9 cellular contexts compared by ENCODE assay signal in genomic region chr19:5624741-5625140, GRCh38. TPM values are rescaled to one million over a fixed set of nuclear protein-coding genes. Genes with fewer than 3 reads are reported as not detected.
DNase-seq lines count a peak whose midpoint lies in the region; ATAC-seq, FAIRE-seq and TF ChIP-seq lines count a peak whose summit lies in the region.
"Had no signal": no experiment of that assay in that cellular context is flagged by ENCODE, and none has a peak within 500 bp of the region (broad histone marks: within the 10 kb centered on the region; RNA-seq: fewer than 3 reads in every experiment).

No MANE protein-coding gene starts in this region.

- FAIRE-seq in GM12878 (lab: Jason Lieb, UNC): no peak

- TF ChIP-seq RAD21 in GM12878 (IDR thresholded peaks at IDR 0.05; ENCODE audit: insufficient read depth, low read depth, low read length): no peak

- no peak overlapping the region for H2AFZ ChIP-seq in GM12878 (ENCODE audit: control insufficient read depth, low read depth, low read length)

- no peaks in the 10 kb centered on the region for H3K9me3 Mint-ChIP-seq in stimulated activated naive CD8-positive, alpha-beta T cell treated with anti-CD3 and anti-CD28 coated beads, Interleukin-15, Interleukin-2, amounts not matched to agents 100 ng/mL and 50 ng/mL, for 24 hours

- H3K27ac ChIP-seq in GM12878 (ENCODE audit: control insufficient read depth, insufficient read depth) (peak overlapping the region; percentile 89), mucosa of rectum (ENCODE audit: low read depth in 2 of 2, low read length in 2 of 2) (no peak overlapping the region)

- no peak for TF ChIP-seq EP300 in GM12878 (IDR thresholded peaks at IDR 0.05; ENCODE audit: borderline replicate concordance in 1 of 2, control insufficient read depth in 1 of 2, low read depth in 2 of 2, low read length in 2 of 2)

- H3K4me1 Mint-ChIP-seq in stimulated activated naive CD8-positive, alpha-beta T cell treated with anti-CD3 and anti-CD28 coated beads, Interleukin-15, Interleukin-2, amounts not matched to agents 100 ng/mL and 50 ng/mL, for 24 hours (ENCODE audit: low read depth): peaks cover 79% of the 10 kb centered on the region

- POLR2A ChIA-PET in GM12878 (lab: Charles Lee): interaction anchor here (0.6 to 3.5 kb wide), 6 partner anchors 17 to 412 kb away, joined by 3 to 11 read pairs (median 4); no protein-coding TSS in a partner anchor

- CTCF ChIA-PET in GM12878 (lab: Yijun Ruan, JAX): interaction anchor here (1.2 kb wide), 1 partner anchor 62 kb away, joined by 3 read pairs; no protein-coding TSS in a partner anchor

- H3K36me3 Mint-ChIP-seq in stimulated activated naive CD8-positive, alpha-beta T cell treated with anti-CD3 and anti-CD28 coated beads, Interleukin-15, Interleukin-2, amounts not matched to agents 100 ng/mL and 50 ng/mL, for 24 hours (ENCODE audit: low read depth): peaks cover 83% of the 10 kb centered on the region

- in situ Hi-C loops in GM12878 (cut with MboI): no loop called here

- BruUV-seq in GM12878 (replicated peaks; lab: Mats Ljungman, UMichigan): TSS peak; percentile 48

- no peaks in the 10 kb centered on the region for H3K27me3 Mint-ChIP-seq in stimulated activated naive CD8-positive, alpha-beta T cell treated with anti-CD3 and anti-CD28 coated beads, Interleukin-15, Interleukin-2, amounts not matched to agents 100 ng/mL and 50 ng/mL, for 24 hours

- H3K4me1 ChIP-seq in GM12878 (ENCODE audit: control insufficient read depth, insufficient read depth, low read length): peaks cover 31% of the 10 kb centered on the region
- peaks cover 35% of the 10 kb centered on the region in 2 donors for H3K4me1 ChIP-seq in mucosa of rectum (ENCODE audit: control insufficient read depth in 2 of 2, insufficient read depth in 2 of 2, low read length in 2 of 2)

- peak overlapping the region; percentile 100 for H3K4me3 Mint-ChIP-seq in stimulated activated naive CD8-positive, alpha-beta T cell treated with anti-CD3 and anti-CD28 coated beads, Interleukin-15, Interleukin-2, amounts not matched to agents 100 ng/mL and 50 ng/mL, for 24 hours

- WGBS in GM12878 (ENCODE audit: insufficient coverage, insufficient replicate concordance, low lambda C conversion rate, missing lambda C conversion rate): 20% methylated on average over 7 of the region's 7 CpGs

- peak overlapping the region; percentile 99 for H3K4me3 ChIP-seq in GM12878
- peak overlapping the region; percentile 80 to 98 for H3K4me3 ChIP-seq in mucosa of rectum (ENCODE audit: low read length in 2 of 2)

- intact Hi-C loops in GM12878 (cut with micrococcal nuclease; ENCODE audit: unreplicated experiment): loop anchor here (5.0 kb wide), 1 partner anchor 63 kb away; no protein-coding TSS in a partner anchor

- DNase-seq in stimulated activated naive CD8-positive, alpha-beta T cell treated with anti-CD3 and anti-CD28 coated beads, Interleukin-15, Interleukin-2, amounts not matched to agents 100 U/mL and 50 U/mL, for 24 hours: no peak
- no peak for DNase-seq in GM12878 (ENCODE audit: low read depth, low spot score)
- DNase-seq in central memory CD4-positive, alpha-beta T cell: no peak
- DNase-seq in activated effector memory CD4-positive, alpha-beta T cell treated with Interleukin-2 at 50 U/mL for 16 hours: no peak

- no peak for ATAC-seq in stimulated activated naive CD8-positive, alpha-beta T cell treated with anti-CD3 and anti-CD28 coated beads, Interleukin-15, Interleukin-2, amounts not matched to agents 100 U/mL and 50 U/mL, for 24 hours
- ATAC-seq in GM12878 (no peak), HG02610 (IDR thresholded peaks at IDR 0.05; ENCODE audit: unreplicated experiment) (no peak), GM21717 (IDR thresholded peaks at IDR 0.05; ENCODE audit: unreplicated experiment) (no peak)

- peak overlapping the region; percentile 92 for H3K27ac Mint-ChIP-seq in stimulated activated naive CD8-positive, alpha-beta T cell treated with anti-CD3 and anti-CD28 coated beads, Interleukin-15, Interleukin-2, amounts not matched to agents 100 ng/mL and 50 ng/mL, for 24 hours

- SMC1A ChIA-PET in GM12878 (lab: Charles Lee; ENCODE audit: uncharacterized antibody, unreplicated experiment): interaction anchor here (0.7 to 2.0 kb wide), 3 partner anchors 9 to 64 kb away, joined by 3 to 4 read pairs (median 3); no protein-coding TSS in a partner anchor

- no peak for TF ChIP-seq CTCF in GM12878 (IDR thresholded peaks at IDR 0.05 in 2 of 3, conservative IDR thresholded peaks at IDR 0.05 in 1 of 3; ENCODE audit: control insufficient read depth in 2 of 3, extremely low read depth in 1 of 3, insufficient read depth in 1 of 3, low read depth in 3 of 3, low read length in 3 of 3)

- peak overlapping the region; percentile 97 for H3K9ac ChIP-seq in GM12878 (ENCODE audit: control insufficient read depth, insufficient read depth, low read length)
- peak overlapping the region in 1 of 2 donors; percentile 84 for H3K9ac ChIP-seq in mucosa of rectum (ENCODE audit: low read depth in 1 of 2, low read length in 2 of 2)

- TF ChIP-seq POLR2A in GM12878 (IDR thresholded peaks at IDR 0.05; ENCODE audit: low read depth, low read length): no peak

- RAD21 ChIA-PET in GM12878 (lab: Charles Lee; ENCODE audit: unreplicated experiment): no interaction called here

- H3K9me3 ChIP-seq in GM12878 (replicated peaks; ENCODE audit: control insufficient read depth, insufficient read depth, low read length): no peaks in the 10 kb centered on the region
- no peaks in the 10 kb centered on the region for H3K9me3 ChIP-seq in mucosa of rectum (ENCODE audit: control insufficient read depth in 2 of 2, low read length in 2 of 2)

- H3K36me3 ChIP-seq in GM12878 (ENCODE audit: control insufficient read depth in 2 of 2, insufficient read depth in 2 of 2, low read length in 1 of 2): peaks cover 3 to 28% of the 10 kb centered on the region in 2 experiments
- peaks cover 33 to 55% of the 10 kb centered on the region in 2 donors for H3K36me3 ChIP-seq in mucosa of rectum (ENCODE audit: control insufficient read depth in 2 of 2, insufficient read depth in 2 of 2, low read length in 2 of 2)

- peaks cover 99% of the 10 kb centered on the region for H3K79me2 ChIP-seq in GM12878 (ENCODE audit: control insufficient read depth, insufficient read depth, low read length)

- H3K4me2 ChIP-seq in GM12878 (ENCODE audit: control insufficient read depth, insufficient read depth): peak overlapping the region; percentile 76

- H4K20me1 ChIP-seq in GM12878 (ENCODE audit: control insufficient read depth, insufficient read depth): peaks cover 11% of the 10 kb centered on the region

- H3K27me3 ChIP-seq in GM12878 (replicated peaks in 1 of 2; ENCODE audit: control insufficient read depth in 2 of 2, insufficient read depth in 2 of 2, low read length in 1 of 2) (no peaks in the 10 kb centered on the region), mucosa of rectum (ENCODE audit: control insufficient read depth in 2 of 2, insufficient read depth in 2 of 2, low read length in 2 of 2) (no peaks in the 10 kb centered on the region)

RNA-seq across cellular contexts. Expression of gene SAFB, which starts 1.9 kb away (rescaled TPM):
- 316 and 319 TPM in 2 replicates for total RNA-seq in GM12878 (2013; cell fraction: nucleolus; rRNA removed)
- 45.0 and 55.9 TPM in 2 replicates for total RNA-seq in GM12878 (2014; rRNA removed)
- total RNA-seq in GM12878 (2014; rRNA removed; fragmentation: Illumina TruSeq; extraction: Trizol): 49.2 and 53.0 TPM in 2 replicates
- total RNA-seq in GM12878 (2021): 110 and 122 TPM in 2 replicates
- 25.5 TPM for polyA plus RNA-seq in GM12878 (2011; ENCODE audit: low read depth)
- polyA plus RNA-seq in GM12878 (2011; rRNA removed): 54.9 and 62.1 TPM in 2 replicates
- polyA plus RNA-seq in GM12878 (2011; cell fraction: cytosol; rRNA removed): 58.3 and 103 TPM in 2 replicates
- polyA plus RNA-seq in GM12878 (2011; cell fraction: nucleus; rRNA removed): 206 and 327 TPM in 2 replicates
- polyA plus RNA-seq in GM12878 (2012): 61.7 and 61.9 TPM in 2 replicates
- polyA plus RNA-seq in GM12878 (2014; fragmentation: Illumina TruSeq; extraction: Trizol): 66.6 and 70.3 TPM in 2 replicates
- polyA plus RNA-seq in GM12878 (2014; fragmentation: Nextera tagmentation; extraction: Ambion mirVana): 1 to 10 TPM; 1.6 to 2.9 TPM
- polyA plus RNA-seq in GM12878 (2014; rRNA removed): 114 and 122 TPM in 2 replicates
- polyA plus RNA-seq in GM12878 (2016; fragmentation: Nextera tagmentation; extraction: Ambion mirVana): 100 to 1,000 TPM; 126 to 131 TPM
- 21.7 and 34.3 TPM in 2 replicates for polyA minus RNA-seq in GM12878 (2011; rRNA and poly(A)+ RNA removed)
- polyA minus RNA-seq in GM12878 (2011; cell fraction: cytosol; rRNA and poly(A)+ RNA removed): 27.4 and 29.1 TPM in 2 replicates
- 67.8 and 87.7 TPM in 2 replicates for polyA minus RNA-seq in GM12878 (2011; cell fraction: nucleus; rRNA and poly(A)+ RNA removed)

RNA-seq across cellular contexts. Expression of gene SAFB2, which starts 2.2 kb away (rescaled TPM):
- 316 and 336 TPM in 2 replicates for total RNA-seq in GM12878 (2013; cell fraction: nucleolus; rRNA removed)
- total RNA-seq in GM12878 (2014; rRNA removed) (30.3 and 36.3 TPM in 2 replicates), GM12878 (2014; rRNA removed; fragmentation: Illumina TruSeq; extraction: Trizol) (33.3 and 34.5 TPM in 2 replicates), GM12878 (2021) (78.3 and 89.2 TPM in 2 replicates)
- 26.4 TPM for polyA plus RNA-seq in GM12878 (2011; ENCODE audit: low read depth)
- polyA plus RNA-seq in GM12878 (2011; rRNA removed) (26.5 and 27.7 TPM in 2 replicates), GM12878 (2014; fragmentation: Illumina TruSeq; extraction: Trizol) (49.6 and 53.2 TPM in 2 replicates), GM12878 (2014; fragmentation: Nextera tagmentation; extraction: Ambion mirVana) (10 to 100 TPM in 1 of 2 experiments, 1 to 10 TPM in 1; 4.5 to 24.6 TPM), GM12878 (2014; rRNA removed) (52.7 and 57.8 TPM in 2 replicates), GM12878 (2016; fragmentation: Nextera tagmentation; extraction: Ambion mirVana) (10 to 100 TPM; 70.0 to 74.1 TPM)
- polyA plus RNA-seq in GM12878 (2011; cell fraction: cytosol; rRNA removed): 17.6 and 31.8 TPM in 2 replicates
- polyA plus RNA-seq in GM12878 (2011; cell fraction: nucleus; rRNA removed): 182 and 211 TPM in 2 replicates
- 45.0 and 45.5 TPM in 2 replicates for polyA plus RNA-seq in GM12878 (2012)
- polyA minus RNA-seq in GM12878 (2011; rRNA and poly(A)+ RNA removed): 32.6 and 38.3 TPM in 2 replicates
- 9.8 and 15.9 TPM in 2 replicates for polyA minus RNA-seq in GM12878 (2011; cell fraction: cytosol; rRNA and poly(A)+ RNA removed)
- polyA minus RNA-seq in GM12878 (2011; cell fraction: nucleus; rRNA and poly(A)+ RNA removed): 47.8 and 77.2 TPM in 2 replicates

RNA-seq across cellular contexts. Expression of gene MICOS13, which starts 55.6 kb away (rescaled TPM):
- 9.1 and 11.0 TPM in 2 replicates for total RNA-seq in GM12878 (2013; cell fraction: nucleolus; rRNA removed)
- 177 and 211 TPM in 2 replicates for total RNA-seq in GM12878 (2014; rRNA removed)
- total RNA-seq in GM12878 (2014; rRNA removed; fragmentation: Illumina TruSeq; extraction: Trizol): 34.9 and 41.2 TPM in 2 replicates
- 61.1 and 61.3 TPM in 2 replicates for total RNA-seq in GM12878 (2021)
- 8.1 TPM for polyA plus RNA-seq in GM12878 (2011; ENCODE audit: low read depth)
- 12.4 and 24.3 TPM in 2 replicates for polyA plus RNA-seq in GM12878 (2011; rRNA removed)
- 32.8 and 53.4 TPM in 2 replicates for polyA plus RNA-seq in GM12878 (2011; cell fraction: cytosol; rRNA removed)
- polyA plus RNA-seq in GM12878 (2011; cell fraction: nucleus; rRNA removed): 20.9 and 31.4 TPM in 2 replicates
- polyA plus RNA-seq in GM12878 (2012): 44.0 and 63.5 TPM in 2 replicates
- 3.5 and 16.8 TPM in 2 replicates for polyA plus RNA-seq in GM12878 (2014; fragmentation: Illumina TruSeq; extraction: Trizol)
- 10 to 100 TPM in 1 of 2 experiments, 1 to 10 TPM in 1; 9.4 to 38.1 TPM for polyA plus RNA-seq in GM12878 (2014; fragmentation: Nextera tagmentation; extraction: Ambion mirVana)
- 119 and 171 TPM in 2 replicates for polyA plus RNA-seq in GM12878 (2014; rRNA removed)
- 100 to 1,000 TPM; 113 to 118 TPM for polyA plus RNA-seq in GM12878 (2016; fragmentation: Nextera tagmentation; extraction: Ambion mirVana)
- 4.8 and 13.2 TPM in 2 replicates for polyA minus RNA-seq in GM12878 (2011; rRNA and poly(A)+ RNA removed)
- polyA minus RNA-seq in GM12878 (2011; cell fraction: cytosol; rRNA and poly(A)+ RNA removed): 6.2 and 10.8 TPM in 2 replicates
- polyA minus RNA-seq in GM12878 (2011; cell fraction: nucleus; rRNA and poly(A)+ RNA removed): 8.9 and 16.1 TPM in 2 replicates

RNA-seq across cellular contexts. Expression of gene HSD11B1L, which starts 56.1 kb away (rescaled TPM):
- total RNA-seq in GM12878 (2013; cell fraction: nucleolus; rRNA removed): 0.64 and 2.5 TPM in 2 replicates
- total RNA-seq in GM12878 (2014; rRNA removed): 1.2 and 1.7 TPM in 2 replicates
- total RNA-seq in GM12878 (2014; rRNA removed; fragmentation: Illumina TruSeq; extraction: Trizol): 0.49 and 0.55 TPM in 2 replicates
- 1.1 and 1.5 TPM in 2 replicates for total RNA-seq in GM12878 (2021)
- 0.31 TPM for polyA plus RNA-seq in GM12878 (2011; ENCODE audit: low read depth)
- 0.84 TPM in 2 replicates for polyA plus RNA-seq in GM12878 (2011; rRNA removed)
- 1.8 and 3.0 TPM in 2 replicates for polyA plus RNA-seq in GM12878 (2011; cell fraction: cytosol; rRNA removed)
- 1.4 and 2.1 TPM in 2 replicates for polyA plus RNA-seq in GM12878 (2011; cell fraction: nucleus; rRNA removed)
- 2.0 and 2.6 TPM in 2 replicates for polyA plus RNA-seq in GM12878 (2012)
- 0.29 TPM in 1 of 2 replicates, not detected in the other for polyA plus RNA-seq in GM12878 (2014; fragmentation: Illumina TruSeq; extraction: Trizol)
- polyA plus RNA-seq in GM12878 (2014; fragmentation: Nextera tagmentation; extraction: Ambion mirVana): under 1 TPM in 1 of 2 experiments, not detected in 1; 0.35 TPM
- 1.0 and 1.6 TPM in 2 replicates for polyA plus RNA-seq in GM12878 (2014; rRNA removed)
- polyA plus RNA-seq in GM12878 (2016; fragmentation: Nextera tagmentation; extraction: Ambion mirVana): 1 to 10 TPM; 1.1 to 1.8 TPM
- polyA minus RNA-seq in GM12878 (2011; rRNA and poly(A)+ RNA removed): 0.29 and 0.52 TPM in 2 replicates
- not detected in 2 replicates for polyA minus RNA-seq in GM12878 (2011; cell fraction: cytosol; rRNA and poly(A)+ RNA removed)
- polyA minus RNA-seq in GM12878 (2011; cell fraction: nucleus; rRNA and poly(A)+ RNA removed): 0.77 TPM in 1 of 2 replicates, not detected in the other

RNA-seq across cellular contexts. Expression of gene TINCR, which starts 57.0 kb away (rescaled TPM):
- total RNA-seq in GM12878 (2013; cell fraction: nucleolus; rRNA removed): 1.2 and 3.6 TPM in 2 replicates
- total RNA-seq in GM12878 (2014; rRNA removed): 0.06 TPM in 1 of 2 replicates, not detected in the other
- total RNA-seq in GM12878 (2014; rRNA removed; fragmentation: Illumina TruSeq; extraction: Trizol): 0.23 TPM in 1 of 2 replicates, not detected in the other
- 0.16 and 0.36 TPM in 2 replicates for total RNA-seq in GM12878 (2021)
- 0.33 TPM for polyA plus RNA-seq in GM12878 (2011; ENCODE audit: low read depth)
- polyA plus RNA-seq in GM12878 (2011; rRNA removed): 0.06 and 0.27 TPM in 2 replicates
- 0.22 and 0.25 TPM in 2 replicates for polyA plus RNA-seq in GM12878 (2011; cell fraction: cytosol; rRNA removed)
- polyA plus RNA-seq in GM12878 (2011; cell fraction: nucleus; rRNA removed): 1.1 and 1.2 TPM in 2 replicates
- 0.56 and 0.65 TPM in 2 replicates for polyA plus RNA-seq in GM12878 (2012)
- polyA plus RNA-seq in GM12878 (2014; fragmentation: Illumina TruSeq; extraction: Trizol): 0.08 and 0.10 TPM in 2 replicates
- polyA plus RNA-seq in GM12878 (2014; fragmentation: Nextera tagmentation; extraction: Ambion mirVana): under 1 TPM in 1 of 2 experiments, not detected in 1; 0.02 TPM
- polyA plus RNA-seq in GM12878 (2014; rRNA removed): 0.05 and 0.14 TPM in 2 replicates
- under 1 TPM in 1 of 2 experiments, not detected in 1; 0.05 TPM for polyA plus RNA-seq in GM12878 (2016; fragmentation: Nextera tagmentation; extraction: Ambion mirVana)
- 0.10 and 0.22 TPM in 2 replicates for polyA minus RNA-seq in GM12878 (2011; rRNA and poly(A)+ RNA removed)
- polyA minus RNA-seq in GM12878 (2011; cell fraction: cytosol; rRNA and poly(A)+ RNA removed): not detected in 2 replicates
- 0.12 TPM in 1 of 2 replicates, not detected in the other for polyA minus RNA-seq in GM12878 (2011; cell fraction: nucleus; rRNA and poly(A)+ RNA removed)
- total RNA-seq: myocyte had no signal
